In the genomic region with DNA sequence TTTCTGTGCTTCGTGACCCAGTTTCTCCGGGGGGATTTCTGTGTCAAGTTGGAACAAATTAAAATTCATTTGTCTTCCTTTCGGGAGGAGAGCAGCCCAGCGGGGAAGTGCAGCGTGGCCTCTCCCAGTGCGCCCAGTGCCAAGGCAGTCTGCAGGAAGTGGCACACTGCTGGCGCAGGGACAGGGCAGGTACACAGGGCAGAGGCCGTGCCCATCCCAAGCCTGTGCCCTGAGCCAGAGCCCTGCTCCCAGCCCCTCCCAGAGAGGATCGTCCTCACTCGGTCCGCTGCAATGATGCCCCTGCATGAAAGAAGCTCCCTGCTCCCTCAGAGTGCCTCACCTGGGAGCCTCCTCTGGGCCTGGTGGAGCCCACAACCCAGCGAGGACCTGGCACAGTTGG, we compare ENCODE assay signal across 37 cellular contexts.
"Had no signal": no experiment of that assay in that cellular context is flagged by ENCODE, and none has a peak within 500 bp of the region (broad histone marks: within the 10 kb centered on the region; RNA-seq: fewer than 3 reads in every experiment).

No MANE protein-coding gene starts in this region.

- H3K36me3 Mint-ChIP-seq: activated naive CD4-positive, alpha-beta T cell treated with anti-CD3 and anti-CD28 coated beads, Interleukin-2, amount 50 U/mL, for 72 hours; activated naive CD8-positive, alpha-beta T cell treated with anti-CD3 and anti-CD28 coated beads for 36 hours had no signal

- H3K4me3 Mint-ChIP-seq: activated B cell treated with CpG ODN at 0.5 μM for 24 hours; activated CD4-positive, alpha-beta memory T cell treated with anti-CD3 and anti-CD28 coated beads, Interleukin-2, amount 10 ng/mL, durations not matched to agents 7 days and 5 days; activated CD4-positive, alpha-beta T cell treated with anti-CD3 and anti-CD28 coated beads, Interleukin-2, amount 10 ng/mL, durations not matched to agents 24 days and 14 days; activated CD8-positive, alpha-beta T cell treated with anti-CD3 and anti-CD28 coated beads, Interleukin-2, amount 10 ng/mL, durations not matched to agents 7 days and 5 days; activated naive CD4-positive, alpha-beta T cell treated with anti-CD3 and anti-CD28 coated beads for 36 hours; activated naive CD8-positive, alpha-beta T cell treated with anti-CD3 and anti-CD28 coated beads for 36 hours; activated T-cell treated with anti-CD3 and anti-CD28 coated beads, Interleukin-2, amount 50 U/mL, for 4 hours; activated T-cell treated with anti-CD3 and anti-CD28 coated beads, Interleukin-2, amount 50 U/mL, for 72 hours; activated T-helper 1 cell treated with anti-CD3 and anti-CD28 coated beads, Interleukin-12 subunit alpha, Interleukin-12 subunit beta, Interleukin-2, Interleukin-4 antibody, amounts not matched to agents 30 ng/mL and 10 ng/mL and 1 ng/mL, durations not matched to agents 14 hours and 24 hours and 36 hours; activated T-helper 17 cell treated with anti-CD3 and anti-CD28 coated beads, Interleukin-2, amount 50 U/mL, for 72 hours; central memory CD8-positive, alpha-beta T cell; T-helper 1 cell treated with Interleukin-12 subunit alpha and Interleukin-12 subunit beta and Interleukin-4 antibody, amounts not matched to agents 30 μg/mL and 1 μg/mL, for 36 hours; T-helper 2 cell treated with Interferon-gamma antibody and Interleukin-4, amounts not matched to agents 5 μg/mL and 100 μg/mL, for 36 hours had no signal

- H3K36me3 ChIP-seq: adrenal gland, brain microvascular endothelial cell, breast epithelium had no signal

- H3K4me1 Mint-ChIP-seq: activated B cell treated with CpG ODN at 0.5 μM for 24 hours; activated CD4-positive, alpha-beta memory T cell treated with anti-CD3 and anti-CD28 coated beads, Interleukin-2, amount 10 ng/mL, durations not matched to agents 7 days and 5 days; activated CD4-positive, alpha-beta T cell treated with anti-CD3 and anti-CD28 coated beads, Interleukin-2, amount 10 ng/mL, durations not matched to agents 24 days and 14 days; activated naive CD8-positive, alpha-beta T cell treated with anti-CD3 and anti-CD28 coated beads for 36 hours; activated T-helper 17 cell treated with anti-CD3 and anti-CD28 coated beads, Interleukin-2, amount 50 U/mL, for 72 hours; central memory CD8-positive, alpha-beta T cell had no signal

- ATAC-seq: activated CD8-positive, alpha-beta T cell treated with anti-CD3 and anti-CD28 coated beads, Interleukin-2, amount 10 ng/mL, durations not matched to agents 7 days and 5 days; activated naive CD4-positive, alpha-beta T cell treated with anti-CD3 and anti-CD28 coated beads, Interleukin-2, amount 50 U/mL, for 72 hours; activated T-cell treated with anti-CD3 and anti-CD28 coated beads, Interleukin-2, amount 50 U/mL, for 4 hours; activated T-cell treated with anti-CD3 and anti-CD28 coated beads, Interleukin-2, amount 50 U/mL, for 72 hours; activated T-helper 17 cell treated with anti-CD3 and anti-CD28 coated beads, Interleukin-2, amount 50 U/mL, for 72 hours; body of pancreas had no signal

- H3K27ac ChIP-seq: adrenal gland, body of pancreas, brain microvascular endothelial cell, breast epithelium, VCaP had no signal

- H3K4me1 ChIP-seq: adrenal gland, body of pancreas, breast epithelium had no signal

- H3K9me3 ChIP-seq: adrenal gland had no signal

- H3K9me3 Mint-ChIP-seq: activated B cell treated with CpG ODN at 0.5 μM for 24 hours; activated CD4-positive, alpha-beta memory T cell treated with anti-CD3 and anti-CD28 coated beads, Interleukin-2, amount 10 ng/mL, durations not matched to agents 7 days and 5 days; activated CD4-positive, alpha-beta T cell treated with anti-CD3 and anti-CD28 coated beads, Interleukin-2, amount 10 ng/mL, durations not matched to agents 24 days and 14 days; activated naive CD4-positive, alpha-beta T cell treated with anti-CD3 and anti-CD28 coated beads for 36 hours; activated naive CD4-positive, alpha-beta T cell treated with anti-CD3 and anti-CD28 coated beads, Interleukin-2, amount 50 U/mL, for 72 hours; activated naive CD8-positive, alpha-beta T cell treated with anti-CD3 and anti-CD28 coated beads for 36 hours; activated T-cell treated with anti-CD3 and anti-CD28 coated beads, Interleukin-2, amount 50 U/mL, for 4 hours; activated T-helper 1 cell treated with anti-CD3 and anti-CD28 coated beads, Interleukin-12 subunit alpha, Interleukin-12 subunit beta, Interleukin-2, Interleukin-4 antibody, amounts not matched to agents 30 ng/mL and 10 ng/mL and 1 ng/mL, durations not matched to agents 14 hours and 24 hours and 36 hours; activated T-helper 17 cell treated with anti-CD3 and anti-CD28 coated beads, Interleukin-2, amount 50 U/mL, for 72 hours; central memory CD8-positive, alpha-beta T cell; T-helper 1 cell treated with Interleukin-12 subunit alpha and Interleukin-12 subunit beta and Interleukin-4 antibody, amounts not matched to agents 30 μg/mL and 1 μg/mL, for 36 hours; T-helper 2 cell treated with Interferon-gamma antibody and Interleukin-4, amounts not matched to agents 5 μg/mL and 100 μg/mL, for 36 hours had no signal

- H3K27ac Mint-ChIP-seq: activated B cell treated with CpG ODN at 0.5 μM for 24 hours; activated CD4-positive, alpha-beta memory T cell treated with anti-CD3 and anti-CD28 coated beads, Interleukin-2, amount 10 ng/mL, durations not matched to agents 7 days and 5 days; activated CD4-positive, alpha-beta T cell treated with anti-CD3 and anti-CD28 coated beads, Interleukin-2, amount 10 ng/mL, durations not matched to agents 24 days and 14 days; activated CD8-positive, alpha-beta T cell treated with anti-CD3 and anti-CD28 coated beads, Interleukin-2, amount 10 ng/mL, durations not matched to agents 7 days and 5 days; activated naive CD4-positive, alpha-beta T cell treated with anti-CD3 and anti-CD28 coated beads for 36 hours; activated naive CD4-positive, alpha-beta T cell treated with anti-CD3 and anti-CD28 coated beads, Interleukin-2, amount 50 U/mL, for 72 hours; activated naive CD8-positive, alpha-beta T cell treated with anti-CD3 and anti-CD28 coated beads for 36 hours; activated T-cell treated with anti-CD3 and anti-CD28 coated beads, Interleukin-2, amount 50 U/mL, for 72 hours; activated T-helper 1 cell treated with anti-CD3 and anti-CD28 coated beads, Interleukin-12 subunit alpha, Interleukin-12 subunit beta, Interleukin-2, Interleukin-4 antibody, amounts not matched to agents 30 ng/mL and 10 ng/mL and 1 ng/mL, durations not matched to agents 14 hours and 24 hours and 36 hours; activated T-helper 17 cell treated with anti-CD3 and anti-CD28 coated beads, Interleukin-2, amount 50 U/mL, for 72 hours; T-helper 1 cell treated with Interleukin-12 subunit alpha and Interleukin-12 subunit beta and Interleukin-4 antibody, amounts not matched to agents 30 μg/mL and 1 μg/mL, for 36 hours; T-helper 2 cell treated with Interferon-gamma antibody and Interleukin-4, amounts not matched to agents 5 μg/mL and 100 μg/mL, for 36 hours had no signal

- H3K4me3 ChIP-seq: adrenal gland, body of pancreas, breast epithelium had no signal

- H3K27me3 ChIP-seq: adrenal gland, body of pancreas, brain microvascular endothelial cell had no signal

- H3K27me3 Mint-ChIP-seq: activated B cell treated with CpG ODN at 0.5 μM for 24 hours; activated CD4-positive, alpha-beta memory T cell treated with anti-CD3 and anti-CD28 coated beads, Interleukin-2, amount 10 ng/mL, durations not matched to agents 7 days and 5 days; activated CD4-positive, alpha-beta T cell treated with anti-CD3 and anti-CD28 coated beads, Interleukin-2, amount 10 ng/mL, durations not matched to agents 24 days and 14 days; activated naive CD8-positive, alpha-beta T cell treated with anti-CD3 and anti-CD28 coated beads for 36 hours had no signal

- DNase-seq: activated B cell treated with CpG ODN at 0.5 μM for 24 hours; activated CD4-positive, alpha-beta memory T cell treated with anti-CD3 and anti-CD28 coated beads, Interleukin-2, amount 10 ng/mL, durations not matched to agents 7 days and 5 days; activated CD4-positive, alpha-beta T cell treated with anti-CD3 and anti-CD28 coated beads for 4 hours; activated CD4-positive, alpha-beta T cell treated with anti-CD3 and anti-CD28 coated beads, Interleukin-2, amount 10 ng/mL, durations not matched to agents 24 days and 14 days; activated CD4-positive, alpha-beta T cell treated with anti-CD3 and anti-CD28 coated beads, Interleukin-2, amount 50 U/mL, for 1 hour; activated CD4-positive, alpha-beta T cell treated with anti-CD3 and anti-CD28 coated beads, Interleukin-2, amount 50 U/mL, for 4 hours; activated CD4-positive, CD25-positive, alpha-beta regulatory T cell treated with anti-CD3 and anti-CD28 coated beads, Interleukin-2, amount 50 U/mL, for 72 hours; activated CD8-positive, alpha-beta memory T cell treated with anti-CD3 and anti-CD28 coated beads, Interleukin-2, amount 50 U/mL, for 4 hours; activated CD8-positive, alpha-beta T cell treated with anti-CD3 and anti-CD28 coated beads, Interleukin-2, amount 10 ng/mL, durations not matched to agents 7 days and 5 days; activated effector memory CD4-positive, alpha-beta T cell treated with anti-CD3 and anti-CD28 coated beads, Interleukin-2, amount 50 U/mL, for 16 hours; activated gamma-delta T cell treated with Interleukin-2 at 50 U/mL for 16 hours; activated naive CD4-positive, alpha-beta T cell; activated naive CD4-positive, alpha-beta T cell treated with anti-CD3 and anti-CD28 coated beads for 36 hours; activated naive CD4-positive, alpha-beta T cell treated with anti-CD3 and anti-CD28 coated beads, Interleukin-2, amount 50 U/mL, for 16 hours; activated naive CD8-positive, alpha-beta T cell treated with anti-CD3 and anti-CD28 coated beads for 36 hours; activated T-cell treated with anti-CD3 and anti-CD28 coated beads for 4 hours; activated T-cell treated with anti-CD3 and anti-CD28 coated beads, Interleukin-2, amount 50 U/mL, for 1 hour; activated T-cell treated with anti-CD3 and anti-CD28 coated beads, Interleukin-2, amount 50 U/mL, for 4 hours; activated T-cell treated with anti-CD3 and anti-CD28 coated beads, Interleukin-2, amount 50 U/mL, for 72 hours; adrenal gland; amniotic stem cell; aorta; body of pancreas; brain microvascular endothelial cell; caudate nucleus; cerebellar nuclear complex; T-helper 1 cell; T-helper 2 cell; T-helper 9 cell had no signal
